In the genomic region with DNA sequence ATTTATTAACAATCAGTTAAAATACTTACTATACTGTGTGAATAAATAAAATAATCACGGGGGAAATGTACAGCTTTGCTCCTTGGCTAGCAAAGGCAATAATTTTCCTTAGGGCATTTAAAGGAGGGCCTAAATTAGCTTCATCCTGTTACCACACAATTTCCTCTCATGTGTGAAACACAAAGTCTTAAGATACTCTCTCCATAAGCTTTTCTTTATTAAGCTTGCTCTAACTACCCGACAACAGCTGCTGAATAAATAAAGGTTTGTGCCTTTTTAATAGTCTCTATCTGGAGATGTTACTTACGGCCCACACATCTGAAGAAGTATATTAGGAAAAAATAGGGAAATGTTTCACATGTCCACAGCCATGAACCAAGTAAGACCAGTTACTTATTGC, we compare ENCODE assay signal across 21 cellular contexts. TPM values are rescaled to one million over a fixed set of nuclear protein-coding genes. Genes with fewer than 3 reads are reported as not detected.
DNase-seq lines count a peak whose midpoint lies in the region; ATAC-seq and TF ChIP-seq lines count a peak whose summit lies in the region.
"Had no signal": no experiment of that assay in that cellular context is flagged by ENCODE, and none has a peak within 500 bp of the region (broad histone marks: within the 10 kb centered on the region; RNA-seq: fewer than 3 reads in every experiment).

No MANE protein-coding gene starts in this region.

- intact Hi-C loops in heart right ventricle (cut with DNase I) (loop anchor here in 1 of 10 donors (10.0 kb wide), 1 partner anchor 76 kb away; no protein-coding TSS in a partner anchor), left cardiac atrium (cut with DNase I) (no loop called here), breast epithelium (cut with DNase I; ENCODE audit: low total_unique reads) (no loop called here), uterus (cut with DNase I; ENCODE audit: low total_unique reads) (no loop called here)

- H3K36me3 Mint-ChIP-seq in nephron progenitor cell (ENCODE audit: low read depth): peaks cover 33% of the 10 kb centered on the region

- H3K27me3 ChIP-seq in heart right ventricle (no peaks in the 10 kb centered on the region), breast epithelium (no peaks in the 10 kb centered on the region), uterus (no peaks in the 10 kb centered on the region)
- H3K27me3 ChIP-seq: BE2C, upper lobe of right lung had no signal

- ATAC-seq in heart right ventricle (no peak), left cardiac atrium (no peak)
- no peak for ATAC-seq in stimulated activated naive CD8-positive, alpha-beta T cell treated with anti-CD3 and anti-CD28 coated beads, Interleukin-15, amount 100 ng/mL, for 72 hours
- ATAC-seq: A549, T-helper 17 cell, upper lobe of right lung had no signal

- peak overlapping the region in 7 of 10 donors; percentile 6 to 64 (median 48) for H3K27ac ChIP-seq in heart right ventricle
- H3K27ac ChIP-seq in breast epithelium: peak overlapping the region; percentile 23 to 38
- H3K27ac ChIP-seq in uterus: peak overlapping the region; percentile 82 to 91
- H3K27ac ChIP-seq: A549, WERI-Rb-1 had no signal

- TF ChIP-seq POLR2A in breast epithelium (IDR thresholded peaks at IDR 0.05) (no peak), uterus (IDR thresholded peaks at IDR 0.05) (no peak)

- H3K27ac Mint-ChIP-seq in nephron progenitor cell: peak overlapping the region; percentile 8
- H3K27ac Mint-ChIP-seq in stimulated activated naive CD8-positive, alpha-beta T cell treated with anti-CD3 and anti-CD28 coated beads, Interleukin-15, amount 100 ng/mL, for 72 hours: no peak overlapping the region
- H3K27ac Mint-ChIP-seq: activated CD4-positive, alpha-beta memory T cell treated with anti-CD3 and anti-CD28 coated beads for 36 hours; T-helper 17 cell had no signal

- peaks cover 17% of the 10 kb centered on the region for H3K4me1 Mint-ChIP-seq in nephron progenitor cell
- H3K4me1 Mint-ChIP-seq in stimulated activated naive CD8-positive, alpha-beta T cell treated with anti-CD3 and anti-CD28 coated beads, Interleukin-15, amount 100 ng/mL, for 72 hours: peaks cover 7% of the 10 kb centered on the region

- 39 to 53% methylated on average over 3 of the region's 3 CpGs for WGBS in heart right ventricle, 2 donors

- H3K36me3 ChIP-seq in heart right ventricle (peaks cover 0 to 51% (median 5%) of the 10 kb centered on the region in 9 donors), breast epithelium (peaks cover 4% of the 10 kb centered on the region), uterus (no peaks in the 10 kb centered on the region)

- TF ChIP-seq CTCF in heart right ventricle (IDR thresholded peaks at IDR 0.05) (no peak), breast epithelium (IDR thresholded peaks at IDR 0.05) (no peak), nephron progenitor cell (IDR thresholded peaks at IDR 0.05) (no peak), uterus (IDR thresholded peaks at IDR 0.05) (no peak)

- no peaks in the 10 kb centered on the region for H3K9me3 Mint-ChIP-seq in nephron progenitor cell
- no peaks in the 10 kb centered on the region for H3K9me3 Mint-ChIP-seq in stimulated activated naive CD8-positive, alpha-beta T cell treated with anti-CD3 and anti-CD28 coated beads, Interleukin-15, amount 100 ng/mL, for 72 hours
- H3K9me3 Mint-ChIP-seq: activated CD4-positive, alpha-beta memory T cell treated with anti-CD3 and anti-CD28 coated beads for 36 hours had no signal

- H3K4me1 ChIP-seq in heart right ventricle: peaks cover 0 to 46% (median 33%) of the 10 kb centered on the region in 9 donors
- no peaks in the 10 kb centered on the region for H3K4me1 ChIP-seq in breast epithelium
- no peaks in the 10 kb centered on the region for H3K4me1 ChIP-seq in uterus
- H3K4me1 ChIP-seq: A549 had no signal

- peaks cover 5% of the 10 kb centered on the region for H3K27me3 Mint-ChIP-seq in nephron progenitor cell (ENCODE audit: low read depth, poor library complexity)
- no peaks in the 10 kb centered on the region for H3K27me3 Mint-ChIP-seq in stimulated activated naive CD8-positive, alpha-beta T cell treated with anti-CD3 and anti-CD28 coated beads, Interleukin-15, amount 100 ng/mL, for 72 hours
- H3K27me3 Mint-ChIP-seq: activated CD4-positive, alpha-beta memory T cell treated with anti-CD3 and anti-CD28 coated beads for 36 hours; T-helper 17 cell had no signal

- no peak overlapping the region for H3K4me3 Mint-ChIP-seq in nephron progenitor cell
- no peak overlapping the region for H3K4me3 Mint-ChIP-seq in stimulated activated naive CD8-positive, alpha-beta T cell treated with anti-CD3 and anti-CD28 coated beads, Interleukin-15, amount 100 ng/mL, for 72 hours
- H3K4me3 Mint-ChIP-seq: activated CD4-positive, alpha-beta memory T cell treated with anti-CD3 and anti-CD28 coated beads for 36 hours; T-helper 17 cell had no signal

- no peak for DNase-seq in heart right ventricle
- no peak for DNase-seq in left cardiac atrium
- DNase-seq in breast epithelium (ENCODE audit: low spot score in 2 of 2): no peak
- DNase-seq in nephron progenitor cell: no peak
- no peak for DNase-seq in uterus
- no peak for DNase-seq in stimulated activated naive CD8-positive, alpha-beta T cell treated with anti-CD3 and anti-CD28 coated beads, Interleukin-15, amount 100 ng/mL, for 72 hours
- no peak for DNase-seq in NCI-H345 treated with DMSO at 0.1 percent for 48 hours (lab: John Stamatoyannopoulos, UW; ENCODE audit: unreplicated experiment)
- DNase-seq in central memory CD4-positive, alpha-beta T cell: no peak
- DNase-seq: activated CD4-positive, alpha-beta memory T cell treated with anti-CD3 and anti-CD28 coated beads for 36 hours; BE2C; Calu3; dermis blood vessel endothelial cell; IMR-90; midbrain; NCI-H1417 treated with DMSO at 0.1 percent for 48 hours; NCI-H510A; NK-92 treated with Interleukin-12 subunit alpha and Interleukin-12 subunit beta, amount 100 ng/mL, for 24 hours; T-helper 17 cell; upper lobe of right lung; WERI-Rb-1 had no signal

- H3K9me3 ChIP-seq in heart right ventricle: no peaks in the 10 kb centered on the region
- H3K9me3 ChIP-seq in breast epithelium: no peaks in the 10 kb centered on the region
- H3K9me3 ChIP-seq in uterus: no peaks in the 10 kb centered on the region
- H3K9me3 ChIP-seq: A549, BE2C, upper lobe of right lung had no signal

- H3K4me3 ChIP-seq in heart right ventricle (no peak overlapping the region), breast epithelium (no peak overlapping the region), uterus (no peak overlapping the region)
- H3K4me3 ChIP-seq: A549, upper lobe of right lung had no signal

RNA-seq across cellular contexts. Expression of a gene that starts 29.7 kb away (rescaled TPM):
- total RNA-seq in heart right ventricle: 100 to 1,000 TPM; 390 to 945 (median 812) TPM
- 10 to 100 TPM; 52.6 to 67.2 TPM for polyA plus RNA-seq in heart right ventricle
- 100 to 1,000 TPM; 379 to 380 TPM for total RNA-seq in left cardiac atrium
- 100 to 1,000 TPM in 1 of 3 donors, 10 to 100 TPM in 2; 59.6 to 151 (median 60.0) TPM for total RNA-seq in breast epithelium
- 10 to 100 TPM; 56.6 to 95.0 (median 72.0) TPM for total RNA-seq in uterus

RNA-seq across cellular contexts. Expression of a gene that starts 34.2 kb away (rescaled TPM):
- total RNA-seq in heart right ventricle: 10 to 100 TPM; 26.7 to 64.8 (median 46.6) TPM
- polyA plus RNA-seq in heart right ventricle: 10 to 100 TPM; 24.8 to 87.9 TPM
- 10 to 100 TPM; 32.0 to 35.0 TPM for total RNA-seq in left cardiac atrium
- 10 to 100 TPM; 75.8 to 88.0 (median 76.0) TPM for total RNA-seq in breast epithelium
- total RNA-seq in uterus: 100 to 1,000 TPM in 1 of 4 donors, 10 to 100 TPM in 3; 79.1 to 155 (median 84.2) TPM

Comparison
In these comparisons a context has a peak if more than half of its experiments do, and no peak if none do; other contexts are left out.
1. H3K27ac ChIP-seq: peak in every context shown above with its lines; median percentile 86 in uterus; 48 in heart right ventricle; 30 in breast epithelium.